In the genomic region with DNA sequence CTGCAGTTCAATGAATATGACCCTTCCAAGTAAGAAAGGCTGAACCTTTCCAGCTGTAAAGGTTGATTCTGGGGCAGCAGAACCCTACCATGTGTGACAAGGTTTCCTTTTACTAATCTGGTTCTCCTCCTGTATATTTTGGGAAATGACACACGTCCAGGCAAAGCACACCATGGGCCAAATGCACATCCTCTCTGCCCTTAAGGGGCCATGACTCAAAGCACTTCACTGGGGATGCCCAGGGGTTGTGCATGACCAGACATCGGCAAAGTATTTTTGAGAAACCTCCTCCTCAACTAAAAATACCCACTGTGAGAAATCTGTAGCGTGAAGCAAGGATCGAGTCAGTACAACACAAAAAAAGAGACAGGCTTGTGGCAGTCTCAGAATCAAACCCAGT, we compare ENCODE assay signal across 14 cellular contexts.
DNase-seq lines count a peak whose midpoint lies in the region; ATAC-seq and TF ChIP-seq lines count a peak whose summit lies in the region.
"Had no signal": no experiment of that assay in that cellular context is flagged by ENCODE, and none has a peak within 500 bp of the region (broad histone marks: within the 10 kb centered on the region; RNA-seq: fewer than 3 reads in every experiment).

No MANE protein-coding gene starts in this region.

- H3K36me3 ChIP-seq in testis (ENCODE audit: low read depth, missing control alignments) = no peaks in the 10 kb centered on the region

- POLR2A ChIA-PET in activated naive CD8-positive, alpha-beta T cell treated with anti-CD3 and anti-CD28 coated beads, Interleukin-2, amount 10 ng/mL, durations not matched to agents 7 days and 5 days (lab: Charles Lee) = no interaction called here

- H3K36me3 Mint-ChIP-seq in activated T-cell treated with anti-CD3 and anti-CD28 coated beads, Interleukin-2, amount 50 U/mL, for 4 hours (ENCODE audit: insufficient read depth) = peaks cover 39% of the 10 kb centered on the region
- H3K36me3 Mint-ChIP-seq in activated naive CD8-positive, alpha-beta T cell treated with anti-CD3 and anti-CD28 coated beads, Interleukin-2, amount 10 ng/mL, durations not matched to agents 7 days and 5 days = peaks cover 34% of the 10 kb centered on the region
- H3K36me3 Mint-ChIP-seq in stimulated activated memory B cell treated with anti-CD40 and anti-IgM and Interleukin-4, amounts not matched to agents 10 μg/mL and 1 μg/mL and 100 μg/mL, for 72 hours = peaks cover 18% of the 10 kb centered on the region

- H3K9me3 Mint-ChIP-seq in activated T-cell treated with anti-CD3 and anti-CD28 coated beads, Interleukin-2, amount 50 U/mL, for 4 hours = peaks cover 5% of the 10 kb centered on the region
- peaks cover under 1% of the 10 kb centered on the region for H3K9me3 Mint-ChIP-seq in activated naive CD8-positive, alpha-beta T cell treated with anti-CD3 and anti-CD28 coated beads, Interleukin-2, amount 10 ng/mL, durations not matched to agents 7 days and 5 days
- no peaks in the 10 kb centered on the region for H3K9me3 Mint-ChIP-seq in stimulated activated memory B cell treated with anti-CD40 and anti-IgM and Interleukin-4, amounts not matched to agents 10 μg/mL and 1 μg/mL and 100 μg/mL, for 72 hours

- H3K27ac ChIP-seq in testis = no peak overlapping the region
- H3K27ac ChIP-seq: dorsolateral prefrontal cortex, hepatocyte, SK-N-MC had no signal

- no peaks in the 10 kb centered on the region for H3K9me3 ChIP-seq in testis

- H3K4me3 ChIP-seq in testis = no peak overlapping the region
- H3K4me3 ChIP-seq: dorsolateral prefrontal cortex, hepatocyte, SK-N-MC had no signal

- H3K27me3 Mint-ChIP-seq in activated T-cell treated with anti-CD3 and anti-CD28 coated beads, Interleukin-2, amount 50 U/mL, for 4 hours (ENCODE audit: low read depth) = no peaks in the 10 kb centered on the region
- no peaks in the 10 kb centered on the region for H3K27me3 Mint-ChIP-seq in activated naive CD8-positive, alpha-beta T cell treated with anti-CD3 and anti-CD28 coated beads, Interleukin-2, amount 10 ng/mL, durations not matched to agents 7 days and 5 days
- H3K27me3 Mint-ChIP-seq in stimulated activated memory B cell treated with anti-CD40 and anti-IgM and Interleukin-4, amounts not matched to agents 10 μg/mL and 1 μg/mL and 100 μg/mL, for 72 hours = no peaks in the 10 kb centered on the region

- DNase-seq in activated T-cell treated with anti-CD3 and anti-CD28 coated beads, Interleukin-2, amount 50 U/mL, for 4 hours = no peak
- no peak for DNase-seq in activated T-cell treated with anti-CD3 and anti-CD28 coated beads, Interleukin-2, amount 50 U/mL, for 1 hour
- no peak for DNase-seq in activated naive CD8-positive, alpha-beta T cell treated with anti-CD3 and anti-CD28 coated beads, Interleukin-2, amount 10 ng/mL, durations not matched to agents 7 days and 5 days
- DNase-seq in cortex of kidney (lab: John Stamatoyannopoulos, UW) (no peak), testis (no peak), KG1 (lab: John Stamatoyannopoulos, UW) (no peak)
- DNase-seq: activated CD8-positive, alpha-beta memory T cell treated with anti-CD3 and anti-CD28 coated beads, Interleukin-2, amount 50 U/mL, for 4 hours; dorsolateral prefrontal cortex; NCI-H345 had no signal

- H3K27ac Mint-ChIP-seq in activated naive CD8-positive, alpha-beta T cell treated with anti-CD3 and anti-CD28 coated beads, Interleukin-2, amount 10 ng/mL, durations not matched to agents 7 days and 5 days = peak overlapping the region; percentile 82
- H3K27ac Mint-ChIP-seq in stimulated activated memory B cell treated with anti-CD40 and anti-IgM and Interleukin-4, amounts not matched to agents 10 μg/mL and 1 μg/mL and 100 μg/mL, for 72 hours = peak overlapping the region; percentile 71

- TF ChIP-seq POLR2A in testis (IDR thresholded peaks at IDR 0.05) = no peak

- no peaks in the 10 kb centered on the region for H3K27me3 ChIP-seq in testis
- H3K27me3 ChIP-seq: dorsolateral prefrontal cortex, hepatocyte had no signal

- peaks cover 2% of the 10 kb centered on the region for H3K4me1 ChIP-seq in testis

- WGBS in testis, 2 donors = 85 to 91% methylated on average over 4 of the region's 4 CpGs

- intact Hi-C loops in testis (cut with DNase I; ENCODE audit: low total_unique reads) = no loop called here

- peaks cover 61% of the 10 kb centered on the region for H3K4me1 Mint-ChIP-seq in activated T-cell treated with anti-CD3 and anti-CD28 coated beads, Interleukin-2, amount 50 U/mL, for 4 hours (ENCODE audit: low read depth)
- H3K4me1 Mint-ChIP-seq in activated naive CD8-positive, alpha-beta T cell treated with anti-CD3 and anti-CD28 coated beads, Interleukin-2, amount 10 ng/mL, durations not matched to agents 7 days and 5 days = peaks cover 50% of the 10 kb centered on the region
- H3K4me1 Mint-ChIP-seq in stimulated activated memory B cell treated with anti-CD40 and anti-IgM and Interleukin-4, amounts not matched to agents 10 μg/mL and 1 μg/mL and 100 μg/mL, for 72 hours = peaks cover 53% of the 10 kb centered on the region

- TF ChIP-seq CTCF in testis (IDR thresholded peaks at IDR 0.05) = no peak

- no peak overlapping the region for H3K4me3 Mint-ChIP-seq in activated T-cell treated with anti-CD3 and anti-CD28 coated beads, Interleukin-2, amount 50 U/mL, for 4 hours
- peak overlapping the region; percentile 63 for H3K4me3 Mint-ChIP-seq in activated naive CD8-positive, alpha-beta T cell treated with anti-CD3 and anti-CD28 coated beads, Interleukin-2, amount 10 ng/mL, durations not matched to agents 7 days and 5 days
- peak overlapping the region; percentile 22 for H3K4me3 Mint-ChIP-seq in stimulated activated memory B cell treated with anti-CD40 and anti-IgM and Interleukin-4, amounts not matched to agents 10 μg/mL and 1 μg/mL and 100 μg/mL, for 72 hours

- ATAC-seq in activated T-cell treated with anti-CD3 and anti-CD28 coated beads, Interleukin-2, amount 50 U/mL, for 4 hours = peak; percentile 75 to 80
- ATAC-seq in HG02981 (IDR thresholded peaks at IDR 0.05; ENCODE audit: unreplicated experiment) = peak; percentile 45
- ATAC-seq in activated naive CD8-positive, alpha-beta T cell treated with anti-CD3 and anti-CD28 coated beads, Interleukin-2, amount 10 ng/mL, durations not matched to agents 7 days and 5 days (ENCODE audit: low read depth) = no peak
- peak; percentile 98 for ATAC-seq in stimulated activated memory B cell treated with anti-CD40 and anti-IgM and Interleukin-4, amounts not matched to agents 10 μg/mL and 1 μg/mL and 100 μg/mL, for 72 hours
- ATAC-seq: sciatic nerve had no signal
